Comparison of ENCODE assay signal across 24 cellular contexts in the genomic region with DNA sequence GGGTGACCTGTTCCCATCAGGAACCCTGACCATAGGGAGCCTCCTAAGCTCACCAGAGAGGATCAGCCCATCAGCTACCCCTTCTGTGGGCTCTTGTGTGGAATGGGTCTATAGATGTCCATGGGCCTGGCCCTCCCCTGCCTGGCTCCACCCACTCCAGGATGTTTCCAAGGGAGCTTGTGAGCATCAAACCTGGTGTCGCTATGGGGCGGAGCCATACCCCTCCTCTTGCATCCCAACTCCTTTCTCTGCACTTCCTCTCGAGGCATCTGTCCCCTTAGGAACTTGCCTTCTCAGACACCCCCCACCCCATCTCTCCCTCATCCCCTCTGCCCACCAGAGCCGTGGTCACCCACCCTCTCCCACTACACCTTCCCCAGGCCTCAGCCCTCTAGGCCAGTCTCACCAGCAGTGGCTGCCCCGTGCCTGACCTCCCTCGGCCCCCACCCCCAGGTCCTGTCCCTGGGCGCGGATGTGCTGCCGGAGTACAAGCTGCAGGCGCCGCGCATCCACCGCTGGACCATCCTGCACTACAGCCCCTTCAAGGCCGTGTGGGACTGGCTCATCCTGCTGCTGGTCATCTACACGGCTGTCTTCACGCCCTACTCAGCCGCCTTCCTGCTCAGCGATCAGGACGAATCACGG. TPM values are rescaled to one million over a fixed set of nuclear protein-coding genes. Genes with fewer than 3 reads are reported as not detected.
"Had no signal": no experiment of that assay in that cellular context is flagged by ENCODE, and none has a peak within 500 bp of the region (broad histone marks: within the 10 kb centered on the region; RNA-seq: fewer than 3 reads in every experiment).

No MANE protein-coding gene starts in this region.

- H3K27ac Mint-ChIP-seq: activated B cell treated with CpG ODN at 0.5 μM for 24 hours; activated CD8-positive, alpha-beta T cell treated with anti-CD3 and anti-CD28 coated beads for 36 hours; activated naive CD8-positive, alpha-beta T cell; naive thymus-derived CD8-positive, alpha-beta T cell; stimulated activated naive B cell treated with anti-CD40 and anti-IgM and Interleukin-4, amounts not matched to agents 10 μg/mL and 1 μg/mL and 100 μg/mL, for 72 hours had no signal

- DNase-seq: activated B cell treated with CpG ODN at 0.5 μM for 24 hours; activated CD4-positive, alpha-beta T cell treated with anti-CD3 and anti-CD28 coated beads for 48 hours; activated CD8-positive, alpha-beta memory T cell treated with anti-CD3 and anti-CD28 coated beads, Interleukin-2, amount 50 U/mL, for 4 hours; activated CD8-positive, alpha-beta T cell treated with anti-CD3 and anti-CD28 coated beads for 36 hours; activated effector memory CD4-positive, alpha-beta T cell treated with anti-CD3 and anti-CD28 coated beads, Interleukin-2, amount 50 U/mL, for 16 hours; activated T-cell treated with anti-CD3 and anti-CD28 coated beads, Interleukin-2, amount 50 U/mL, for 48 hours; amygdala; body of pancreas; caudate nucleus; colonic mucosa; mammary epithelial cell; naive thymus-derived CD8-positive, alpha-beta T cell; stimulated activated CD4-positive, alpha-beta T cell treated with anti-CD3 and anti-CD28 coated beads, Interleukin-2, amount 100 ng/mL, for 48 hours; stimulated activated naive B cell treated with anti-CD40 and anti-IgM and Interleukin-4, amounts not matched to agents 10 μg/mL and 1 μg/mL and 100 μg/mL, for 72 hours; thyroid gland had no signal

- H3K79me2 ChIP-seq: hepatocyte had no signal

- H3K4me3 ChIP-seq: body of pancreas, colonic mucosa, hepatocyte, left lung, thyroid gland had no signal

- H3K4me2 ChIP-seq: hepatocyte had no signal

- ATAC-seq: activated CD8-positive, alpha-beta T cell treated with anti-CD3 and anti-CD28 coated beads for 36 hours; body of pancreas; esophagus mucosa; left lung; naive thymus-derived CD8-positive, alpha-beta T cell; stimulated activated naive B cell treated with anti-CD40 and anti-IgM and Interleukin-4, amounts not matched to agents 10 μg/mL and 1 μg/mL and 100 μg/mL, for 72 hours had no signal

- H2AFZ ChIP-seq: hepatocyte had no signal

- H3K4me1 ChIP-seq: colonic mucosa had no signal

- H3K4me3 Mint-ChIP-seq: activated B cell treated with CpG ODN at 0.5 μM for 24 hours; activated CD8-positive, alpha-beta T cell treated with anti-CD3 and anti-CD28 coated beads for 36 hours; activated naive CD8-positive, alpha-beta T cell; naive thymus-derived CD8-positive, alpha-beta T cell; stimulated activated naive B cell treated with anti-CD40 and anti-IgM and Interleukin-4, amounts not matched to agents 10 μg/mL and 1 μg/mL and 100 μg/mL, for 72 hours had no signal

- H3K27ac ChIP-seq: body of pancreas, colonic mucosa, hepatocyte, left lung, thyroid gland had no signal

- H3K9me3 Mint-ChIP-seq: activated B cell treated with CpG ODN at 0.5 μM for 24 hours; activated CD8-positive, alpha-beta T cell treated with anti-CD3 and anti-CD28 coated beads for 36 hours; naive thymus-derived CD8-positive, alpha-beta T cell; stimulated activated naive B cell treated with anti-CD40 and anti-IgM and Interleukin-4, amounts not matched to agents 10 μg/mL and 1 μg/mL and 100 μg/mL, for 72 hours had no signal

- H3K9me3 ChIP-seq: body of pancreas, colonic mucosa, left lung, thyroid gland had no signal

- FAIRE-seq: endometrium, keratinocyte had no signal

- H3K36me3 ChIP-seq: colonic mucosa, left lung, thyroid gland had no signal

- H3K36me3 Mint-ChIP-seq: activated naive CD8-positive, alpha-beta T cell; naive thymus-derived CD8-positive, alpha-beta T cell; stimulated activated naive B cell treated with anti-CD40 and anti-IgM and Interleukin-4, amounts not matched to agents 10 μg/mL and 1 μg/mL and 100 μg/mL, for 72 hours had no signal

- H3K27me3 ChIP-seq: thyroid gland had no signal

RNA-seq across cellular contexts. Expression of a gene that starts 10.4 kb away (rescaled TPM):
- total RNA-seq: activated B cell treated with CpG ODN at 0.5 μM for 24 hours; activated CD8-positive, alpha-beta T cell treated with anti-CD3 and anti-CD28 coated beads for 36 hours; esophagus mucosa; mammary epithelial cell; mononuclear cell; naive thymus-derived CD8-positive, alpha-beta T cell; posterior vena cava; urinary bladder had no signal
- polyA plus RNA-seq: hepatocyte; keratinocyte; mammary epithelial cell; naive thymus-derived CD8-positive, alpha-beta T cell; urinary bladder had no signal
